8 cellular contexts compared by ENCODE assay signal in genomic region chr11:35944503-35945136, GRCh38. TPM values are rescaled to one million over a fixed set of nuclear protein-coding genes. Genes with fewer than 3 reads are reported as not detected.
A peak's percentile ranks its signal among the peaks of the same experiment; 100 is the strongest.
DNase-seq lines count a peak whose midpoint lies in the region; ATAC-seq and TF ChIP-seq lines count a peak whose summit lies in the region.

No MANE protein-coding gene starts in this region.

- H3K4me3 ChIP-seq in body of pancreas: peak overlapping the region; percentile 27 to 48
- H3K4me3 ChIP-seq in suprapubic skin: peak overlapping the region; percentile 78

- peak overlapping the region; percentile 71 for H3K4me3 Mint-ChIP-seq in activated naive CD4-positive, alpha-beta T cell treated with anti-CD3 and anti-CD28 coated beads for 36 hours

- H3K27me3 ChIP-seq in body of pancreas (no peaks in the 10 kb centered on the region), suprapubic skin (no peaks in the 10 kb centered on the region)

- H3K9me3 ChIP-seq in body of pancreas: no peaks in the 10 kb centered on the region
- H3K9me3 ChIP-seq in suprapubic skin: no peaks in the 10 kb centered on the region

- H3K4me1 Mint-ChIP-seq in activated naive CD4-positive, alpha-beta T cell treated with anti-CD3 and anti-CD28 coated beads for 36 hours (ENCODE audit: low read depth): peaks cover 9% of the 10 kb centered on the region

- no peak overlapping the region for H3K27ac Mint-ChIP-seq in activated naive CD4-positive, alpha-beta T cell treated with anti-CD3 and anti-CD28 coated beads for 36 hours
- H3K27ac Mint-ChIP-seq in activated naive CD4-positive, alpha-beta T cell treated with anti-CD3 and anti-CD28 coated beads, Interleukin-2, amount 50 U/mL, for 72 hours: no peak overlapping the region

- H3K9me3 Mint-ChIP-seq in activated naive CD4-positive, alpha-beta T cell treated with anti-CD3 and anti-CD28 coated beads for 36 hours: no peaks in the 10 kb centered on the region
- no peaks in the 10 kb centered on the region for H3K9me3 Mint-ChIP-seq in activated naive CD4-positive, alpha-beta T cell treated with anti-CD3 and anti-CD28 coated beads, Interleukin-2, amount 50 U/mL, for 72 hours

- WGBS in body of pancreas, 2 donors: 22 to 23% methylated on average over 30 to 32 of the region's 32 CpGs
- 18% methylated on average over 32 of the region's 32 CpGs for WGBS in suprapubic skin

- no peak for ATAC-seq in activated naive CD4-positive, alpha-beta T cell treated with anti-CD3 and anti-CD28 coated beads, Interleukin-2, amount 50 U/mL, for 72 hours
- ATAC-seq in body of pancreas (no peak), GM19455 (IDR thresholded peaks at IDR 0.05; ENCODE audit: unreplicated experiment) (no peak)

- peaks cover 38% of the 10 kb centered on the region for H3K27me3 Mint-ChIP-seq in activated naive CD4-positive, alpha-beta T cell treated with anti-CD3 and anti-CD28 coated beads for 36 hours (ENCODE audit: low read depth)

- TF ChIP-seq CTCF in body of pancreas (IDR thresholded peaks at IDR 0.05): no peak
- no peak for TF ChIP-seq CTCF in suprapubic skin (IDR thresholded peaks at IDR 0.05)

- H3K36me3 ChIP-seq in body of pancreas (replicated peaks in 1 of 2; ENCODE audit: insufficient read depth in 1 of 2, low read depth in 2 of 2) (no peaks in the 10 kb centered on the region), suprapubic skin (no peaks in the 10 kb centered on the region)

- no peak for DNase-seq in activated naive CD4-positive, alpha-beta T cell treated with anti-CD3 and anti-CD28 coated beads for 36 hours
- no peak for DNase-seq in activated naive CD4-positive, alpha-beta T cell treated with anti-CD3 and anti-CD28 coated beads, Interleukin-2, amount 50 U/mL, for 72 hours (ENCODE audit: low spot score in 2 of 2)
- DNase-seq in body of pancreas (no peak), left kidney (ENCODE audit: low read depth, low spot score) (peak; percentile 51), suprapubic skin (ENCODE audit: low spot score in 2 of 2) (no peak), middle frontal gyrus (ENCODE audit: extremely low spot score, low spot score) (no peak), NCI-H748 (lab: John Stamatoyannopoulos, UW; ENCODE audit: unreplicated experiment) (no peak)

- H3K27ac ChIP-seq in body of pancreas: peak overlapping the region in 2 of 4 donors; percentile 5 to 12
- peak overlapping the region; percentile 88 for H3K27ac ChIP-seq in suprapubic skin

- TF ChIP-seq EP300 in suprapubic skin (IDR thresholded peaks at IDR 0.05): no peak

- intact Hi-C loops in activated naive CD4-positive, alpha-beta T cell treated with anti-CD3 and anti-CD28 coated beads for 36 hours (cut with micrococcal nuclease): loop anchor here (5.0 to 10.0 kb wide), 2 partner anchors 327 to 560 kb away; partner anchors contain the start of gene FJX1
- intact Hi-C loops in body of pancreas (cut with DNase I): no loop called here

- CTCF ChIA-PET in activated naive CD4-positive, alpha-beta T cell treated with anti-CD3 and anti-CD28 coated beads for 36 hours (lab: Charles Lee): no interaction called here

- no peaks in the 10 kb centered on the region for H3K36me3 Mint-ChIP-seq in activated naive CD4-positive, alpha-beta T cell treated with anti-CD3 and anti-CD28 coated beads for 36 hours (ENCODE audit: low read depth)
- H3K36me3 Mint-ChIP-seq in activated naive CD4-positive, alpha-beta T cell treated with anti-CD3 and anti-CD28 coated beads, Interleukin-2, amount 50 U/mL, for 72 hours: peaks cover 6 to 12% of the 10 kb centered on the region in 2 donors

- no peak for TF ChIP-seq POLR2A in body of pancreas (IDR thresholded peaks at IDR 0.05)
- TF ChIP-seq POLR2A in suprapubic skin (IDR thresholded peaks at IDR 0.05): no peak

- H3K4me1 ChIP-seq in body of pancreas (peaks cover 21% of the 10 kb centered on the region), suprapubic skin (peaks cover 27% of the 10 kb centered on the region)

RNA-seq across cellular contexts. Expression of gene LDLRAD3, which starts 0.8 kb away (rescaled TPM):
- total RNA-seq in activated naive CD4-positive, alpha-beta T cell treated with anti-CD3 and anti-CD28 coated beads for 36 hours: under 1 TPM; 0.17 to 0.22 TPM
- total RNA-seq in activated naive CD4-positive, alpha-beta T cell treated with anti-CD3 and anti-CD28 coated beads, Interleukin-2, amount 50 U/mL, for 72 hours: under 1 TPM; 0.27 to 0.82 TPM
- 1 to 10 TPM; 5.7 to 7.9 TPM for total RNA-seq in body of pancreas
- total RNA-seq in suprapubic skin: 10 to 100 TPM; 39.7 to 50.9 (median 46.0) TPM

Comparison
In these comparisons a context has a peak if more than half of its experiments do, and no peak if none do; other contexts are left out.
1. RNA of gene LDLRAD3, which starts 0.8 kb away (total RNA-seq): 39.7 to 50.9 TPM in suprapubic skin; 5.7 to 7.9 TPM in body of pancreas, 0.27 to 0.82 TPM in activated naive CD4-positive, alpha-beta T cell treated with anti-CD3 and anti-CD28 coated beads, Interleukin-2, amount 50 U/mL, for 72 hours and 0.17 to 0.22 TPM in activated naive CD4-positive, alpha-beta T cell treated with anti-CD3 and anti-CD28 coated beads for 36 hours; every median in the first group is over 4 times any median in the second.